In the genomic region with DNA sequence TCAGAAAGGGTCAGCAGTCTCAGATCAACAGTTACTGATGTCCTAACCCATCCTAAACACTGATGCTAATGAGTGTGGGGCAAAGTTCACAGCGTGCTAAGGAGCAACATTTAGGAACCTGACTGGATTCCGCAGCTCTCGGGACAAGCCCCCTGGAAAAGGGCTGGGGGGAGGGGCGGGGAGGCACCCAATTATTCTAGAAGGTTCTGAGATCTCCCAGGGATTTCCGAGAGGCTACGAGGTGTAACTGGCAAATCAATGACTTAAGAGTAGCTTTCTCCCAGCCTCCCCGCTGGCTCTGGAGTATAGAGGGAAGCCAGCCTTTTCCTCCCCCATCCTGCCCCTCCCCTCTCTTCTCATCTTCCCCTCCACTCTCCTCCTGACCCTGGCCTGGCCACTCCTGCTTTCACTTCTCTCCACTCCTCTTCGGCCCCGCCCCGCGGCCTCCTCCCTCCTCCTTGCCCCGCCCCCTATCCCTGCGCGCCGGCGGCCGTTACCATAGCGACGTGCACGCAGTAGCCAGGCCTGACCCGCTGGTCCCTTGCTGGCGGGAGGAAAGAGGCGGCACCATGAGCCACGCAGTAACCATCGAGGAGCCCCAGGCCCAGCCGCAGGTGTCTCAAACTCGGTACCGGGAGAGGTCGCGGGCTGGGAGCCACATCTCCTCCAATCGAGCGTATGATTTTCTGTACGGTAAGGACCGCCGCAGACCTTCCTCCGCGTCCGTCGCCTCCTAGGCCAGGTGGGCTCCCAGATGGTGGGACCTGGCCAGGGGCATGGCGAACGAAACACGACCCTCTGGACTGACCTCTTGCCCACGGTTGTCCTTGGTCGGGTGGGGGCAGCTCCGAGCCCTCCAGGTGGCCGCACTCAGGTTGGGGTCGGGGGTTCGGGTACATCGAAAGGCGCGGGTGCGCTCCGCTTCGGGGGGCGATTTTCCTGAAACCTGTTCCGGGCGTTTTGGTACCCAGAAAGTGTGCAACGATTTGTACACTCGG, we compare ENCODE assay signal across 8 cellular contexts. TPM values are rescaled to one million over a fixed set of nuclear protein-coding genes. Genes with fewer than 3 reads are reported as not detected.
A peak's percentile ranks its signal among the peaks of the same experiment; 100 is the strongest.
DNase-seq lines count a peak whose midpoint lies in the region; FAIRE-seq and TF ChIP-seq lines count a peak whose summit lies in the region.

Gene CFAP91 (plus strand): TSS at position 493 of the 998 bp plus-strand sequence. CDS start 77 bp downstream, at position 570.

- H3K4me1 Mint-ChIP-seq in immature natural killer cell = peaks cover 30 to 44% of the 10 kb centered on the region in 2 donors

- H3K4me3 ChIP-seq in HEK293 (ENCODE audit: low read depth, low read length) = peak within 1 kb of the TSS; percentile 26
- peak within 1 kb of the TSS; percentile 49 to 57 for H3K4me3 ChIP-seq in cardiac fibroblast (replicated peaks in 1 of 2; ENCODE audit: low read depth in 2 of 2, low read length in 2 of 2)
- peak within 1 kb of the TSS in 1 of 2 donors; percentile 32 for H3K4me3 ChIP-seq in small intestine (ENCODE audit: low read depth in 1 of 2, low read length in 2 of 2)

- peak; percentile 28 for DNase-seq in GM04503 (ENCODE audit: low read depth)
- DNase-seq in NCI-H1417 (lab: John Stamatoyannopoulos, UW) = peak; percentile 94 to 98 (median 96)
- DNase-seq in activated CD4-positive, CD25-positive, alpha-beta regulatory T cell treated with anti-CD3 and anti-CD28 coated beads, Interleukin-2, amount 50 U/mL, for 16 hours (ENCODE audit: low read depth, low spot score) = peak; percentile 60
- peak; percentile 93 to 96 for DNase-seq in cardiac fibroblast (ENCODE audit: low read depth in 2 of 2)
- DNase-seq in immature natural killer cell = peak; percentile 84 to 86 (median 84)
- peak; percentile 94 for DNase-seq in small intestine
- no peak for DNase-seq in KBM-7

- peaks cover 2 to 4% (median 4%) of the 10 kb centered on the region in 3 donors for H3K27me3 Mint-ChIP-seq in immature natural killer cell (ENCODE audit: low read depth in 3 of 3)

- CTCF ChIA-PET in HEK293 (lab: Yijun Ruan, JAX) = interaction anchor here (0.6 kb wide), 1 partner anchor 26 kb away, joined by 3 read pairs; no protein-coding TSS in a partner anchor

- H3K36me3 Mint-ChIP-seq in immature natural killer cell = no peaks in the 10 kb centered on the region

- H3K4me3 Mint-ChIP-seq in immature natural killer cell = peak within 1 kb of the TSS; percentile 74 to 83 (median 78)

- no peaks in the 10 kb centered on the region for H3K9me3 Mint-ChIP-seq in immature natural killer cell

- TF ChIP-seq CTCF in HEK293 (tag by site-specific recombination; IDR thresholded peaks at IDR 0.05) (no peak), cardiac fibroblast (IDR thresholded peaks at IDR 0.05; ENCODE audit: low read depth, low read length) (no peak)

- H3K27ac ChIP-seq in HEK293 (ENCODE audit: extremely low read depth, low read depth, low read length) (no peak within 1 kb of the TSS), small intestine (ENCODE audit: low read depth in 1 of 2, low read length in 1 of 2) (no peak within 1 kb of the TSS)

- peak within 1 kb of the TSS in 5 of 6 donors; percentile 43 to 73 (median 69) for H3K27ac Mint-ChIP-seq in immature natural killer cell

- no peaks in the 10 kb centered on the region for H3K27me3 ChIP-seq in small intestine (ENCODE audit: control insufficient read depth in 2 of 2, insufficient read depth in 2 of 2, low read length in 2 of 2)

- H3K36me3 ChIP-seq in HEK293 (ENCODE audit: control insufficient read depth in 2 of 2, insufficient read depth in 1 of 2, low read length in 2 of 2) = no peaks in the 10 kb centered on the region
- H3K36me3 ChIP-seq in small intestine (ENCODE audit: control insufficient read depth in 2 of 2, insufficient read depth in 2 of 2, low read length in 2 of 2) = no peaks in the 10 kb centered on the region

- H3K4me1 ChIP-seq in HEK293 (ENCODE audit: control insufficient read depth, insufficient read depth, low read length) = no peaks in the 10 kb centered on the region
- H3K4me1 ChIP-seq in small intestine (ENCODE audit: control insufficient read depth in 2 of 2, insufficient read depth in 1 of 2, low read depth in 1 of 2, low read length in 1 of 2) = peaks cover 2 to 3% of the 10 kb centered on the region in 2 donors

- in situ Hi-C loops in KBM-7 (cut with MboI; ENCODE audit: low pct_unique_long_range_greater_than_20kb, low sequenced_read_pairs) = no loop called here

- 4 to 7% (median 5%) methylated on average over 58 to 59 of the region's 59 CpGs for WGBS in small intestine, 3 donors

- no peaks in the 10 kb centered on the region for H3K9me3 ChIP-seq in HEK293 (ENCODE audit: control insufficient read depth, insufficient read depth, low read depth, low read length)
- no peaks in the 10 kb centered on the region for H3K9me3 ChIP-seq in small intestine (ENCODE audit: control insufficient read depth, low read depth)

- POLR2A ChIA-PET in HEK293 (lab: Yijun Ruan, JAX) = no interaction called here

- FAIRE-seq in small intestine (lab: Jason Lieb, UNC) = no peak

TF ChIP-seq in HEK293, 187 proteins besides CTCF, POLR2A, EP300 and RAD21:
- TF ChIP-seq, protein P1, sequence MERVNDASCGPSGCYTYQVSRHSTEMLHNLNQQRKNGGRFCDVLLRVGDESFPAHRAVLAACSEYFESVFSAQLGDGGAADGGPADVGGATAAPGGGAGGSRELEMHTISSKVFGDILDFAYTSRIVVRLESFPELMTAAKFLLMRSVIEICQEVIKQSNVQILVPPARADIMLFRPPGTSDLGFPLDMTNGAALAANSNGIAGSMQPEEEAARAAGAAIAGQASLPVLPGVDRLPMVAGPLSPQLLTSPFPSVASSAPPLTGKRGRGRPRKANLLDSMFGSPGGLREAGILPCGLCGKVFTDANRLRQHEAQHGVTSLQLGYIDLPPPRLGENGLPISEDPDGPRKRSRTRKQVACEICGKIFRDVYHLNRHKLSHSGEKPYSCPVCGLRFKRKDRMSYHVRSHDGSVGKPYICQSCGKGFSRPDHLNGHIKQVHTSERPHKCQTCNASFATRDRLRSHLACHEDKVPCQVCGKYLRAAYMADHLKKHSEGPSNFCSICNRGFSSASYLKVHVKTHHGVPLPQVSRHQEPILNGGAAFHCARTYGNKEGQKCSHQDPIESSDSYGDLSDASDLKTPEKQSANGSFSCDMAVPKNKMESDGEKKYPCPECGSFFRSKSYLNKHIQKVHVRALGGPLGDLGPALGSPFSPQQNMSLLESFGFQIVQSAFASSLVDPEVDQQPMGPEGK (tag by site-specific recombination; IDR thresholded peaks at IDR 0.05) = no peak
- TF ChIP-seq ZNF23 (tag by site-specific recombination; IDR thresholded peaks at IDR 0.05; ENCODE audit: borderline replicate concordance) (no peak), ZNF175 (tag by site-specific recombination; IDR thresholded peaks at IDR 0.05) (no peak), ZNF223 (tag by site-specific recombination; IDR thresholded peaks at IDR 0.05) (no peak), SETDB1 (IDR thresholded peaks at IDR 0.05; ENCODE audit: insufficient read length, low read length) (no peak), ZNF426 (tag by site-specific recombination; IDR thresholded peaks at IDR 0.05) (no peak), ZNF26 (tag by site-specific recombination; IDR thresholded peaks at IDR 0.05) (no peak), ZNF37A (tag by site-specific recombination; IDR thresholded peaks at IDR 0.05) (no peak), ZBTB17 (tag by site-specific recombination; IDR thresholded peaks at IDR 0.05) (no peak), GLI4 (tag by site-specific recombination; IDR thresholded peaks at IDR 0.05) (no peak), GLIS1 (tag by site-specific recombination; IDR thresholded peaks at IDR 0.05) (no peak), KLF7 (tag by site-specific recombination; IDR thresholded peaks at IDR 0.05; ENCODE audit: borderline replicate concordance) (no peak), ZNF266 (tag by site-specific recombination; IDR thresholded peaks at IDR 0.05; ENCODE audit: low read depth) (no peak), ZNF660 (tag by site-specific recombination; IDR thresholded peaks at IDR 0.05) (no peak), ZNF792 (tag by site-specific recombination; IDR thresholded peaks at IDR 0.05) (no peak), ZNF521 (tag by site-specific recombination; IDR thresholded peaks at IDR 0.05) (no peak), ZNF335 (tag by site-specific recombination; conservative IDR thresholded peaks at IDR 0.05) (no peak)
- TF ChIP-seq, protein P2, sequence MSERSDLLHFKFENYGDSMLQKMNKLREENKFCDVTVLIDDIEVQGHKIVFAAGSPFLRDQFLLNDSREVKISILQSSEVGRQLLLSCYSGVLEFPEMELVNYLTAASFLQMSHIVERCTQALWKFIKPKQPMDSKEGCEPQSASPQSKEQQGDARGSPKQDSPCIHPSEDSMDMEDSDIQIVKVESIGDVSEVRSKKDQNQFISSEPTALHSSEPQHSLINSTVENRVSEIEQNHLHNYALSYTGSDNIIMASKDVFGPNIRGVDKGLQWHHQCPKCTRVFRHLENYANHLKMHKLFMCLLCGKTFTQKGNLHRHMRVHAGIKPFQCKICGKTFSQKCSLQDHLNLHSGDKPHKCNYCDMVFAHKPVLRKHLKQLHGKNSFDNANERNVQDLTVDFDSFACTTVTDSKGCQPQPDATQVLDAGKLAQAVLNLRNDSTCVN (tag by site-specific recombination; optimal IDR thresholded peaks at IDR 0.05) = no peak
- TF ChIP-seq, protein P3, sequence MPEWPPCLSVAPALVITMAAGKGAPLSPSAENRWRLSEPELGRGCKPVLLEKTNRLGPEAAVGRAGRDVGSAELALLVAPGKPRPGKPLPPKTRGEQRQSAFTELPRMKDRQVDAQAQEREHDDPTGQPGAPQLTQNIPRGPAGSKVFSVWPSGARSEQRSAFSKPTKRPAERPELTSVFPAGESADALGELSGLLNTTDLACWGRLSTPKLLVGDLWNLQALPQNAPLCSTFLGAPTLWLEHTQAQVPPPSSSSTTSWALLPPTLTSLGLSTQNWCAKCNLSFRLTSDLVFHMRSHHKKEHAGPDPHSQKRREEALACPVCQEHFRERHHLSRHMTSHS (tag by site-specific recombination; IDR thresholded peaks at IDR 0.05) = no peak

RNA-seq across cellular contexts. Expression of gene CFAP91, which starts in this region (rescaled TPM):
- polyA plus RNA-seq in immature natural killer cell = not detected
- polyA plus RNA-seq in small intestine = under 1 TPM in 1 of 3 donors, not detected in 2; 0.43 TPM

Comparison
In these comparisons a context has a peak if more than half of its experiments do, and no peak if none do; other contexts are left out.
1. Peak in DNase-seq in immature natural killer cell; RNA of the gene not detected or under 1 TPM.
2. Peak in DNase-seq in small intestine; RNA of the gene not detected or under 1 TPM.